Comparison of ENCODE assay signal across 8 cellular contexts in the genomic region with DNA sequence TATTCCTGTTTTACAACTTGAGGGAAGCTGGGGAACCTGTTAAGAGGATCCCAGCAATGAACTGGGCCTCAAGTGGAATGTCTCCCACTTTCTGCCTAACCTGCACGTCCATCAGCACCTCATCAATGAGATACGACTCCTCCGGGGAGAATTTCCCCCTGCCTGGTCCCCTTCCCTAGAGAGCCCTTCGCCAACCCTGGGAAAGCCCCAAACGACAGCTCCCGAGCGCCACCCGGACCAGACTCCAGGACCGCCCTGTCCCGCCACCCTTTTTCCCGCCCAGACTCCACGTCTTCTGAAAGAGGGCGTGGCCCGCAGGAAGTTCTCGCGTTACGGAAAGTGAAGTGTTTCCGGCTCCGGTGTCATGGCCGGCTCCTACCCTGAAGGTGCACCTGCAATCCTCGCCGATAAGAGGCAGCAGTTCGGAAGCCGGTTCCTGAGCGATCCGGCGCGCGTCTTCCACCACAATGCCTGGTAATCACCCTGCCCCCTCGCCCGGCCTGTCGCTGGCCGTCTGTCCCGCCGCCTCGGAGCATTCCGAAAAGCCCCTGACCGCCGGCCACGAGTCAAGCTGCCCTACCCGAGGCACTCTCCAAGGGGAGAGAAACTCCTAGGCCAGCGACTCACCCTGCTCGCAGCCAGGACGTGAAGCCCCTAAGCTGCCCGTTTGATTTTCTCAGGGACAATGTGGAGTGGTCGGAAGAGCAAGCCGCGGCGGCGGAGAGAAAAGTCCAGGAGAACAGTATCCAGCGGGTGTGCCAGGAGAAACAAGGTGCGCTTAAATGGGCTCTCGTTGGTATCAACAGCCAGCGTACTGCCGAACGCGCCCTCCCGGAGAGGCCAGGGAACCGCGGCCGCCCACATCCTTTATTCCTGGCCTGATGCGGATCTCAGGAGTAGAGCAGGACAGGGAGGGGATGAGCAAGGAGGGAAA. TPM values are rescaled to one million over a fixed set of nuclear protein-coding genes. Genes with fewer than 3 reads are reported as not detected.
DNase-seq lines count a peak whose midpoint lies in the region; ATAC-seq and TF ChIP-seq lines count a peak whose summit lies in the region.
"Not testable (repeated sequence)": the region's sequence is repeated elsewhere in the genome, so short reads cannot be mapped to it uniquely, and the experiment has no call there.

A gene with protein sequence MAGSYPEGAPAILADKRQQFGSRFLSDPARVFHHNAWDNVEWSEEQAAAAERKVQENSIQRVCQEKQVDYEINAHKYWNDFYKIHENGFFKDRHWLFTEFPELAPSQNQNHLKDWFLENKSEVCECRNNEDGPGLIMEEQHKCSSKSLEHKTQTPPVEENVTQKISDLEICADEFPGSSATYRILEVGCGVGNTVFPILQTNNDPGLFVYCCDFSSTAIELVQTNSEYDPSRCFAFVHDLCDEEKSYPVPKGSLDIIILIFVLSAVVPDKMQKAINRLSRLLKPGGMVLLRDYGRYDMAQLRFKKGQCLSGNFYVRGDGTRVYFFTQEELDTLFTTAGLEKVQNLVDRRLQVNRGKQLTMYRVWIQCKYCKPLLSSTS (plus strand): TSS at position 347 of the 934 bp plus-strand sequence. CDS start 18 bp downstream, at position 365.

- peak within 1 kb of the TSS; percentile 32; the same call in 1 of the 2 replicates for H2AFZ ChIP-seq in OCI-LY1 (ENCODE audit: low read length)

- peak; percentile 90 for ATAC-seq in GM21515 (IDR thresholded peaks at IDR 0.05; ENCODE audit: unreplicated experiment)

- DNase-seq in DMS 273 (lab: John Stamatoyannopoulos, UW; ENCODE audit: unreplicated experiment), result peak; percentile 100
- peak; percentile 68 for DNase-seq in HuH-7 (ENCODE audit: low spot score)
- peak; percentile 93 for DNase-seq in activated CD8-positive, alpha-beta memory T cell treated with anti-CD3 and anti-CD28 coated beads, Interleukin-2, amount 50 U/mL, for 48 hours
- peak; percentile 75 for DNase-seq in epidermal melanocyte (ENCODE audit: insufficient read length, low spot score)
- DNase-seq in stimulated activated CD8-positive, alpha-beta memory T cell treated with anti-CD3 and anti-CD28 coated beads, Interleukin-4, amount 100 ng/mL, for 24 hours (ENCODE audit: low read depth), result peak; percentile 83

- not testable (repeated sequence) for H3K9me3 ChIP-seq in OCI-LY1 (ENCODE audit: low read length); mononuclear cell (ENCODE audit: low read depth, low read length)

- peak; percentile 65 for TF ChIP-seq CTCF in OCI-LY1 (IDR thresholded peaks at IDR 0.05; ENCODE audit: low read length)

- H3F3A ChIP-seq in OCI-LY1 (ENCODE audit: insufficient read depth, low read length), result not testable (repeated sequence)

- peaks cover 26% of the 10 kb centered on the region for H3K4me1 ChIP-seq in OCI-LY1 (ENCODE audit: insufficient read depth, low read length, severe bottlenecking)
- peaks cover 13% of the 10 kb centered on the region for H3K4me1 ChIP-seq in mononuclear cell (ENCODE audit: insufficient read depth, low read length)

- peak within 1 kb of the TSS; percentile 81 for H3K27ac ChIP-seq in OCI-LY1 (ENCODE audit: low read depth, low read length, poor library complexity, severe bottlenecking)

- H3K4me2 ChIP-seq in OCI-LY1 (ENCODE audit: low read length), result peak within 1 kb of the TSS; percentile 88

- peak within 1 kb of the TSS; percentile 78 for H3K9ac ChIP-seq in OCI-LY1 (ENCODE audit: low read length)

- H3K27me3 ChIP-seq in OCI-LY1 (ENCODE audit: insufficient read depth, low read length); mononuclear cell (ENCODE audit: insufficient read depth, low read length): not testable (repeated sequence)

- H3K36me3 ChIP-seq in OCI-LY1 (ENCODE audit: insufficient read depth, low read length), result peaks cover 30% of the 10 kb centered on the region

- H3K9me2 ChIP-seq in OCI-LY1 (ENCODE audit: low read depth, low read length), result not testable (repeated sequence)

- not testable (repeated sequence) for H4K20me1 ChIP-seq in OCI-LY1 (ENCODE audit: insufficient read depth, low read length)

- H3K4me3 ChIP-seq in OCI-LY1 (ENCODE audit: low read depth, low read length, poor library complexity, severe bottlenecking) (peak within 1 kb of the TSS; percentile 72), mononuclear cell (ENCODE audit: low read length) (peak within 1 kb of the TSS; percentile 76)

- peaks cover 18% of the 10 kb centered on the region for H3K79me2 ChIP-seq in OCI-LY1 (ENCODE audit: insufficient read depth, low read length)

RNA-seq across cellular contexts. Expression of the gene that starts here (rescaled TPM):
- 8.0 TPM for total RNA-seq in mononuclear cell

Comparison
In these comparisons a context has a peak if more than half of its experiments do, and no peak if none do; other contexts are left out.
1. Peak in every context shown above with its lines: DNase-seq, ATAC-seq, H3K4me3 ChIP-seq and H3K27ac ChIP-seq.